10 cellular contexts compared by ENCODE assay signal in the genomic region with DNA sequence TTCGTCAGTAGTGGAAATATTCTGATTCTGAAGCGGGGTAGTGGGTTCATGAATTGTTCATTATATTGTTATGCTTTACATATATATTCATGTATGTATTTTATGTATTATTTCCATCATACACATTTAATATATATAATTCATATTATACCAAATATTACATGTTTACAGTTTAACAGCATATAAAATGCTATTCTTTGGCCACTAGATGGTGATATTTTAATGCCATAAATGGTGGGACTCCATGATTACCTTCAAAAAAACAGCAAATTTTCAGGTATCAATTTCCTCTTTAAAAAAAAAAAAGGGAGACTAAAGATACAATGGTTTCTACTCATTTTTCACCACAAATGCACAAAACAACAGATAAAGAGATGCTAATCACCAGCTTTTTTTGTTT. TPM values are rescaled to one million over a fixed set of nuclear protein-coding genes. Genes with fewer than 3 reads are reported as not detected.
DNase-seq lines count a peak whose midpoint lies in the region; FAIRE-seq lines count a peak whose summit lies in the region.
"Had no signal": no experiment of that assay in that cellular context is flagged by ENCODE, and none has a peak within 500 bp of the region (broad histone marks: within the 10 kb centered on the region; RNA-seq: fewer than 3 reads in every experiment).

No MANE protein-coding gene starts in this region.

- peak; percentile 39 for DNase-seq in NCI-H2107 treated with DMSO at 0.1 percent for 48 hours (lab: John Stamatoyannopoulos, UW; ENCODE audit: unreplicated experiment)
- DNase-seq in NCI-H2107 (lab: John Stamatoyannopoulos, UW): no peak
- peak; percentile 63 for DNase-seq in NCI-H2171 treated with DMSO at 0.1 percent for 48 hours (lab: John Stamatoyannopoulos, UW)
- peak; percentile 41 for DNase-seq in small intestine
- DNase-seq in HuH-7 (ENCODE audit: low spot score): no peak
- DNase-seq in COLO668 (lab: John Stamatoyannopoulos, UW; ENCODE audit: unreplicated experiment): no peak
- no peak for DNase-seq in middle frontal gyrus (ENCODE audit: extremely low spot score, low spot score)

- no peak overlapping the region for H3K27ac ChIP-seq in small intestine (ENCODE audit: low read depth in 1 of 2, low read length in 1 of 2)
- H3K27ac ChIP-seq: epithelial cell of prostate had no signal

- no peaks in the 10 kb centered on the region for H3K27me3 ChIP-seq in small intestine (ENCODE audit: control insufficient read depth in 2 of 2, insufficient read depth in 2 of 2, low read length in 2 of 2)

- no peaks in the 10 kb centered on the region for H3K4me1 ChIP-seq in small intestine (ENCODE audit: control insufficient read depth in 2 of 2, insufficient read depth in 1 of 2, low read depth in 1 of 2, low read length in 1 of 2)

- no peak overlapping the region for H3K4me3 ChIP-seq in small intestine (ENCODE audit: low read depth in 1 of 2, low read length in 2 of 2)

- WGBS in small intestine, 3 donors: 92 to 97% (median 94%) methylated on average over 2 of the region's 2 CpGs

- FAIRE-seq in endometrium (lab: Jason Lieb, UNC) (peak; percentile 94), small intestine (lab: Jason Lieb, UNC) (peak; percentile 95)

- H3K36me3 ChIP-seq in small intestine (ENCODE audit: control insufficient read depth in 2 of 2, insufficient read depth in 2 of 2, low read length in 2 of 2): peaks cover 6 to 7% of the 10 kb centered on the region in 2 donors

- H3K9me3 ChIP-seq in small intestine (ENCODE audit: control insufficient read depth, low read depth): no peaks in the 10 kb centered on the region

RNA-seq across cellular contexts. Expression of a gene that starts 41.0 kb away (rescaled TPM):
- 1 to 10 TPM; 1.1 to 4.3 (median 2.1) TPM for polyA plus RNA-seq in small intestine
- polyA plus RNA-seq: CD8-positive, alpha-beta memory T cell had no signal

Comparison
In these comparisons a context has a peak if more than half of its experiments do, and no peak if none do; other contexts are left out.
1. DNase-seq: peak in NCI-H2107 treated with DMSO at 0.1 percent for 48 hours (single experiment), NCI-H2171 treated with DMSO at 0.1 percent for 48 hours (single experiment) and small intestine (single experiment); none in NCI-H2107 (single experiment), HuH-7 (single experiment), COLO668 (single experiment) and middle frontal gyrus (single experiment).